In the genomic region with DNA sequence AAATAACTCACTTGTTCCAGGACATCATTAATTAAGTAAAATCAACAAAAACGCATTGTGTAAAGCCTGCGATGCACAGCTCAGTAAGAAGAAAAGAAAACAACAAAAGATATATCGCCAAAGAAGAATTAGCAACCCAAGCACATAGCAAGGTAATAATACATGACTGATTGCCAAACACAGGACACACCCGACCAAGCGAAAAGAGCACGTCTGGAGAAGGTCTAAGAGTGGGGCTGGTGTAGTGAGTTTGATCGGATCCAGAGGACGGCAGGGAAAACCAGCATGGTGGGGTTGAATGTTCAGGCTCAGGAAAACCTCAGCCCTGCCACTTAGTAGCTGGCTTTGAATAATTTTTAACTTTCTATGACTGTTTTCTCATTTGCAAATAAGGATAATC, we compare ENCODE assay signal across 1 cellular context.
TF ChIP-seq lines count a peak whose summit lies in the region.

No MANE protein-coding gene starts in this region.

TF ChIP-seq in WTC11, 78 proteins besides CTCF, POLR2A, EP300 and RAD21 (continued from another document):
- TF ChIP-seq, protein P1, sequence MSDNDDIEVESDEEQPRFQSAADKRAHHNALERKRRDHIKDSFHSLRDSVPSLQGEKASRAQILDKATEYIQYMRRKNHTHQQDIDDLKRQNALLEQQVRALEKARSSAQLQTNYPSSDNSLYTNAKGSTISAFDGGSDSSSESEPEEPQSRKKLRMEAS (CRISPR knock-in tag; IDR thresholded peaks at IDR 0.05) = no peak
- no peak for TF ChIP-seq ESRRA (CRISPR knock-in tag; IDR thresholded peaks at IDR 0.05; ENCODE audit: borderline replicate concordance)
- no peak for TF ChIP-seq GABPB1 (CRISPR knock-in tag; IDR thresholded peaks at IDR 0.05)
